14 cellular contexts compared by ENCODE assay signal in genomic region chr9:127559247-127559680, GRCh38. TPM values are rescaled to one million over a fixed set of nuclear protein-coding genes. Genes with fewer than 3 reads are reported as not detected.
DNase-seq lines count a peak whose midpoint lies in the region; ATAC-seq and TF ChIP-seq lines count a peak whose summit lies in the region.
"Had no signal": no experiment of that assay in that cellular context is flagged by ENCODE, and none has a peak within 500 bp of the region (broad histone marks: within the 10 kb centered on the region; RNA-seq: fewer than 3 reads in every experiment).

No MANE protein-coding gene starts in this region.

- H2AFZ ChIP-seq in parathyroid adenoma, result no peak overlapping the region

- H3K9me3 Mint-ChIP-seq in HFFc6, result no peaks in the 10 kb centered on the region
- H3K9me3 Mint-ChIP-seq in stimulated activated naive B cell treated with anti-CD40 and anti-IgM and Interleukin-4, amounts not matched to agents 10 μg/mL and 1 μg/mL and 100 μg/mL, for 72 hours, result no peaks in the 10 kb centered on the region
- H3K9me3 Mint-ChIP-seq: activated naive CD4-positive, alpha-beta T cell treated with anti-CD3 and anti-CD28 coated beads for 36 hours had no signal

- H3K27me3 ChIP-seq in BLaER1 treated with 17β-estradiol and CSF1 and Interleukin-3, amounts not matched to agents 10 nM and 100 nM, result no peaks in the 10 kb centered on the region
- no peaks in the 10 kb centered on the region for H3K27me3 ChIP-seq in parathyroid adenoma (ENCODE audit: control insufficient read depth, insufficient read depth, low read length)

- peaks cover 7% of the 10 kb centered on the region; the same call in 1 of the 2 replicates for H3K27me3 Mint-ChIP-seq in HFFc6 (ENCODE audit: insufficient read depth)
- H3K27me3 Mint-ChIP-seq in stimulated activated naive B cell treated with anti-CD40 and anti-IgM and Interleukin-4, amounts not matched to agents 10 μg/mL and 1 μg/mL and 100 μg/mL, for 72 hours, result peaks cover 7 to 19% of the 10 kb centered on the region in 2 donors

- TF ChIP-seq CTCF in HFFc6 (IDR thresholded peaks at IDR 0.05) (no peak), parathyroid adenoma (IDR thresholded peaks at IDR 0.05) (no peak)

- H3K4me2 ChIP-seq in BLaER1 treated with 17β-estradiol and CSF1 and Interleukin-3, amounts not matched to agents 10 nM and 100 nM, result peak overlapping the region in 10 of 11 experiments; percentile 6 to 100 (median 98); a peak in 19 of 22 replicates
- no peak overlapping the region for H3K4me2 ChIP-seq in parathyroid adenoma (ENCODE audit: low read length)

- no peaks in the 10 kb centered on the region for H3K9me3 ChIP-seq in BLaER1 treated with 17β-estradiol and CSF1 and Interleukin-3, amounts not matched to agents 10 nM and 100 nM (replicated peaks in 1 of 11)
- no peaks in the 10 kb centered on the region for H3K9me3 ChIP-seq in parathyroid adenoma (ENCODE audit: control insufficient read depth, low read length)

- H3K9ac ChIP-seq in BLaER1 treated with 17β-estradiol and CSF1 and Interleukin-3, amounts not matched to agents 10 nM and 100 nM, result peak overlapping the region in 8 of 11 experiments; percentile 63 to 80 (median 76); a peak in 12 of 22 replicates
- no peak overlapping the region for H3K9ac ChIP-seq in parathyroid adenoma

- peaks cover 41% of the 10 kb centered on the region for H3K36me3 Mint-ChIP-seq in HFFc6 (ENCODE audit: low read depth)
- no peaks in the 10 kb centered on the region for H3K36me3 Mint-ChIP-seq in stimulated activated naive B cell treated with anti-CD40 and anti-IgM and Interleukin-4, amounts not matched to agents 10 μg/mL and 1 μg/mL and 100 μg/mL, for 72 hours

- ATAC-seq in stimulated activated naive B cell treated with anti-CD40 and anti-IgM and Interleukin-4, amounts not matched to agents 10 μg/mL and 1 μg/mL and 100 μg/mL, for 72 hours (replicated peaks), result no peak
- no peak for ATAC-seq in HG03442 (IDR thresholded peaks at IDR 0.05; ENCODE audit: unreplicated experiment)

- H3K36me3 ChIP-seq in BLaER1 treated with 17β-estradiol and CSF1 and Interleukin-3, amounts not matched to agents 10 nM and 100 nM, result peaks cover 0 to 66% (median 36%) of the 10 kb centered on the region in 11 experiments; a peak in 18 of 22 replicates
- no peaks in the 10 kb centered on the region for H3K36me3 ChIP-seq in parathyroid adenoma (ENCODE audit: control insufficient read depth, insufficient read depth, low read length)

- peak overlapping the region; percentile 99 for H3K27ac Mint-ChIP-seq in HFFc6
- no peak overlapping the region for H3K27ac Mint-ChIP-seq in stimulated activated naive B cell treated with anti-CD40 and anti-IgM and Interleukin-4, amounts not matched to agents 10 μg/mL and 1 μg/mL and 100 μg/mL, for 72 hours
- H3K27ac Mint-ChIP-seq: activated naive CD4-positive, alpha-beta T cell treated with anti-CD3 and anti-CD28 coated beads for 36 hours had no signal

- H3K4me1 ChIP-seq in BLaER1 treated with 17β-estradiol and CSF1 and Interleukin-3, amounts not matched to agents 10 nM and 100 nM, result peaks cover 76 to 100% (median 99%) of the 10 kb centered on the region in 10 experiments
- H3K4me1 ChIP-seq in parathyroid adenoma, result peaks cover 57% of the 10 kb centered on the region

- DNase-seq in HFFc6 (no peak), epithelial cell of prostate (ENCODE audit: low read depth, low spot score) (no peak), NCI-H1417 (lab: John Stamatoyannopoulos, UW) (no peak), HT-29 (ENCODE audit: low spot score) (no peak)
- no peak for DNase-seq in stimulated activated naive B cell treated with anti-CD40 and anti-IgM and Interleukin-4, amounts not matched to agents 10 μg/mL and 1 μg/mL and 100 μg/mL, for 72 hours
- DNase-seq: activated naive CD4-positive, alpha-beta T cell treated with anti-CD3 and anti-CD28 coated beads for 36 hours; kidney; MM.1S; nucleus accumbens; stimulated activated CD4-positive, alpha-beta T cell treated with anti-CD3 and anti-CD28 coated beads, Interleukin-2, amount 100 ng/mL, for 24 hours; stimulated activated naive CD4-positive, alpha-beta T cell had no signal

- H4K20me1 ChIP-seq in BLaER1 treated with 17β-estradiol and CSF1 and Interleukin-3, amounts not matched to agents 10 nM and 100 nM, result peaks cover 4 to 96% (median 45%) of the 10 kb centered on the region in 11 experiments; a peak in 14 of 22 replicates

- peak overlapping the region in 3 of 10 experiments; percentile 10 to 58 (median 15); a peak in 4 of 20 replicates for H3K4me3 ChIP-seq in BLaER1 treated with 17β-estradiol and CSF1 and Interleukin-3, amounts not matched to agents 10 nM and 100 nM
- no peak overlapping the region for H3K4me3 ChIP-seq in parathyroid adenoma (ENCODE audit: low read depth, low read length)

- H3K4me3 Mint-ChIP-seq in HFFc6, result peak overlapping the region; percentile 81; the same call in 1 of the 2 replicates
- no peak overlapping the region for H3K4me3 Mint-ChIP-seq in stimulated activated naive B cell treated with anti-CD40 and anti-IgM and Interleukin-4, amounts not matched to agents 10 μg/mL and 1 μg/mL and 100 μg/mL, for 72 hours
- H3K4me3 Mint-ChIP-seq: activated naive CD4-positive, alpha-beta T cell treated with anti-CD3 and anti-CD28 coated beads for 36 hours had no signal

- H3K4me1 Mint-ChIP-seq in HFFc6 (ENCODE audit: low read depth), result peaks cover 100% of the 10 kb centered on the region
- peaks cover 18 to 24% of the 10 kb centered on the region in 2 donors for H3K4me1 Mint-ChIP-seq in stimulated activated naive B cell treated with anti-CD40 and anti-IgM and Interleukin-4, amounts not matched to agents 10 μg/mL and 1 μg/mL and 100 μg/mL, for 72 hours

- peaks cover 13% of the 10 kb centered on the region for H3K79me2 ChIP-seq in parathyroid adenoma

- H3K27ac ChIP-seq in BLaER1 treated with 17β-estradiol and CSF1 and Interleukin-3, amounts not matched to agents 10 nM and 100 nM, result peak overlapping the region in 6 of 11 experiments; percentile 71 to 85 (median 82); a peak in 9 of 22 replicates
- peak overlapping the region; percentile 98 for H3K27ac ChIP-seq in epithelial cell of prostate
- H3K27ac ChIP-seq in parathyroid adenoma, result peak overlapping the region; percentile 89

RNA-seq across cellular contexts. Expression of gene STXBP1, which starts 52.8 kb away (rescaled TPM):
- 10 to 100 TPM; 61.9 to 90.7 (median 73.6) TPM for total RNA-seq in HFFc6 (2021; fragmentation: NEBNext Ultra II Directional; extraction: Animal tissue kit (Norgen Biotek cat#: 25700))
- total RNA-seq in HT-29 (2014; rRNA removed; shearing (Covaris generic)), result 6.3 and 8.0 TPM in 2 replicates
